ENCODE assay signal across 8 cellular contexts in the genomic region with DNA sequence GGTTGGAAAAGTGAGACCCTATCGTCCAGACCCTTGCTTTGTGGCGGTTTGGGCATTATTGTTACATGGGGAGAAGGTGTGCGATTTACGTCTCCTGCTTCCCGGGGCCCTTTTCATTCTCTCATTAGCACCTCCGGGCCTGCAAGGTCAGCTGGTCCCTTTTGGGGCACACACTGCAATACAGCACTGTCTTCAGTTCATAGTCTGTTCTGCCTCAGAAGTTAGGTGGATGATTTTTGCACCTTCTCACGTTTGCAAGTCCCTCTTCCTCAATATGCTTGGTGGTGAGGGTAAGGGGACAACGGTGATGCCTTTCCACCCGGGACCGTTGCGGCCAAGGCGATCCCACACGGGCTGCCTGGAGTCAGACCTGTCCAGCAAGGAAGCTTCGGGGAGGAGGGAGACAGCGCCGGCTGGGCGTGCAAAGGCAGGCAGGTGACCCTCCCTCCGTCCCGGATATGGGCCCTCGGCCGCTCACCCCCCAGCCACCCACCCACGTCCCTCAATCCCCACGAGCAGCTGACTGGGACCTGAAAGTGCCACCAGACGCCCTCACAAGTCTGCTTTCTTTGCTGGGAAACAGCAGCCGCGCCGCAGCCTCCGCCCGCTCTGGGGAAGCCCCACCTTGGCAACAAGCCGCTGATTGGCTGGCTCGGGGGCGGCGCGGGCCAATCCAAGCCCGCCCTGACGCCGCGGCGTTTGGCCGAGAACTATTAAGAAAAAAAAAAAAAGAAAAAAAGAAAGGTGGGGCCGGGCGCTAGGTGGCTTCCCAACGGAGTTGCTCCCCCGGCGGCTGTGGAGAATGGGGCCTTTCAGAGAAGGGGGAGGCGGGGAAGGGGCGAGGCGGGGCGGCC. TPM values are rescaled to one million over a fixed set of nuclear protein-coding genes. Genes with fewer than 3 reads are reported as not detected.
DNase-seq lines count a peak whose midpoint lies in the region; ATAC-seq, FAIRE-seq and TF ChIP-seq lines count a peak whose summit lies in the region.

No MANE protein-coding gene starts in this region.

- ATAC-seq in GM19035 (IDR thresholded peaks at IDR 0.05; ENCODE audit: unreplicated experiment) (peak; percentile 71), HG03342 (IDR thresholded peaks at IDR 0.05; ENCODE audit: unreplicated experiment) (peak; percentile 64)
- peak; percentile 91 to 93 for ATAC-seq in activated CD4-positive, CD25-positive, alpha-beta regulatory T cell treated with anti-CD3 and anti-CD28 coated beads, Interleukin-2, amount 50 U/mL, for 24 hours

- no peak for TF ChIP-seq CTCF in AG09309 (IDR thresholded peaks at IDR 0.05; ENCODE audit: control insufficient read depth, insufficient read depth, low read depth, low read length, missing control alignments)
- TF ChIP-seq CTCF in kidney (IDR thresholded peaks at IDR 0.05; ENCODE audit: borderline replicate concordance, extremely low read depth, insufficient read depth) = no peak

- DNase-seq in AG09309 (ENCODE audit: low read depth) (no peak), NCI-H345 treated with DMSO at 0.1 percent for 48 hours (lab: John Stamatoyannopoulos, UW; ENCODE audit: unreplicated experiment) (peak; percentile 87), cerebellar nuclear complex (lab: John Stamatoyannopoulos, UW) (peak; percentile 64 to 71), kidney (peak; percentile 98)
- DNase-seq in stimulated activated CD4-positive, alpha-beta T cell treated with anti-CD3 and anti-CD28 coated beads, Interleukin-15, amount 100 ng/mL, for 24 hours = peak; percentile 96

- H3K27ac ChIP-seq in kidney (ENCODE audit: low read depth in 2 of 2, low read length in 2 of 2) = peak overlapping the region; percentile 95 to 96

- intact Hi-C loops in kidney (cut with DNase I) = no loop called here

- H3K4me3 ChIP-seq in AG09309 (ENCODE audit: control insufficient read depth, low read depth, low read length) = peak overlapping the region; percentile 41
- H3K4me3 ChIP-seq in kidney (ENCODE audit: low read length in 2 of 2) = peak overlapping the region; percentile 67 to 72

- FAIRE-seq in kidney (lab: Jason Lieb, UNC) = peak; percentile 46

- H3K9me3 ChIP-seq in kidney (ENCODE audit: control insufficient read depth in 1 of 2, low read length in 2 of 2) = no peaks in the 10 kb centered on the region

- peaks cover 10 to 37% of the 10 kb centered on the region in 2 donors for H3K4me1 ChIP-seq in kidney (ENCODE audit: control insufficient read depth in 1 of 2, insufficient read depth in 1 of 2, low read depth in 1 of 2, low read length in 2 of 2)

- peak overlapping the region; percentile 69 to 80 for H3K9ac ChIP-seq in kidney (ENCODE audit: low read length in 2 of 2)

- H3K36me3 ChIP-seq in kidney (ENCODE audit: control insufficient read depth in 1 of 2, insufficient read depth in 2 of 2, low read length in 2 of 2) = no peaks in the 10 kb centered on the region

RNA-seq across cellular contexts. Expression of a gene that starts 21.7 kb away (rescaled TPM):
- 59.9 TPM for total RNA-seq in kidney
- polyA plus RNA-seq in kidney (ENCODE audit: insufficient read depth, low read depth, low replicate concordance) = 156 TPM

RNA-seq across cellular contexts. Expression of a gene that starts 23.9 kb away (rescaled TPM):
- total RNA-seq in kidney = 22.3 TPM
- 7.0 TPM for polyA plus RNA-seq in kidney (ENCODE audit: insufficient read depth, low read depth, low replicate concordance)
